ENCODE assay signal across 1 cellular context in the genomic region with DNA sequence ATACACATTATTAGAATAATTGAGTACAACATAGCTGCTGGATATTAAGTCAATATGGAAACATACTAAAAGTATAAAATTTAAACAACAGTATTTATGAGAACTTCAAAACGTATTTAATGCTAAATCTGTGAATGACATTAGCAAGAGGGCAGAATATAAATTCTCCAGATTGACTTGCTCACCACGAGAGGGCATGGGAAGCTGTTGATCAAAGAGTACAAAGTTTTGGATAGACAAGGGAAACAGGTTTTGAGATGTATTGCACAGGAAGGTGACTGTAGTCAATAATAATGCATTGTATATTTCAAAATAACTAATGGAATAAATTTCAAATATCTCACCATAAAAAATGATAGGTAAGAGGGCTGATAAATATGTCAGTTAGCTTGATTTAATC.
TF ChIP-seq lines count a peak whose summit lies in the region.

No MANE protein-coding gene starts in this region.

TF ChIP-seq in SK-N-SH, 30 proteins besides CTCF, POLR2A, EP300 and RAD21 (continued from another document):
- TF ChIP-seq, protein P1, sequence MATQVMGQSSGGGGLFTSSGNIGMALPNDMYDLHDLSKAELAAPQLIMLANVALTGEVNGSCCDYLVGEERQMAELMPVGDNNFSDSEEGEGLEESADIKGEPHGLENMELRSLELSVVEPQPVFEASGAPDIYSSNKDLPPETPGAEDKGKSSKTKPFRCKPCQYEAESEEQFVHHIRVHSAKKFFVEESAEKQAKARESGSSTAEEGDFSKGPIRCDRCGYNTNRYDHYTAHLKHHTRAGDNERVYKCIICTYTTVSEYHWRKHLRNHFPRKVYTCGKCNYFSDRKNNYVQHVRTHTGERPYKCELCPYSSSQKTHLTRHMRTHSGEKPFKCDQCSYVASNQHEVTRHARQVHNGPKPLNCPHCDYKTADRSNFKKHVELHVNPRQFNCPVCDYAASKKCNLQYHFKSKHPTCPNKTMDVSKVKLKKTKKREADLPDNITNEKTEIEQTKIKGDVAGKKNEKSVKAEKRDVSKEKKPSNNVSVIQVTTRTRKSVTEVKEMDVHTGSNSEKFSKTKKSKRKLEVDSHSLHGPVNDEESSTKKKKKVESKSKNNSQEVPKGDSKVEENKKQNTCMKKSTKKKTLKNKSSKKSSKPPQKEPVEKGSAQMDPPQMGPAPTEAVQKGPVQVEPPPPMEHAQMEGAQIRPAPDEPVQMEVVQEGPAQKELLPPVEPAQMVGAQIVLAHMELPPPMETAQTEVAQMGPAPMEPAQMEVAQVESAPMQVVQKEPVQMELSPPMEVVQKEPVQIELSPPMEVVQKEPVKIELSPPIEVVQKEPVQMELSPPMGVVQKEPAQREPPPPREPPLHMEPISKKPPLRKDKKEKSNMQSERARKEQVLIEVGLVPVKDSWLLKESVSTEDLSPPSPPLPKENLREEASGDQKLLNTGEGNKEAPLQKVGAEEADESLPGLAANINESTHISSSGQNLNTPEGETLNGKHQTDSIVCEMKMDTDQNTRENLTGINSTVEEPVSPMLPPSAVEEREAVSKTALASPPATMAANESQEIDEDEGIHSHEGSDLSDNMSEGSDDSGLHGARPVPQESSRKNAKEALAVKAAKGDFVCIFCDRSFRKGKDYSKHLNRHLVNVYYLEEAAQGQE (IDR thresholded peaks at IDR 0.05; ENCODE audit: low read depth, low read length), result no peak
- TF ChIP-seq GATA2 (CRISPR knock-in tag; IDR thresholded peaks at IDR 0.05), result no peak
- TF ChIP-seq YY1 (IDR thresholded peaks at IDR 0.05; ENCODE audit: low read depth), result no peak
- no peak for TF ChIP-seq RFX5 (IDR thresholded peaks at IDR 0.05; ENCODE audit: low read length)
- no peak for TF ChIP-seq CHD2 (IDR thresholded peaks at IDR 0.05; ENCODE audit: low read length, partially characterized antibody)
- no peak for TF ChIP-seq RXRA (IDR thresholded peaks at IDR 0.05; ENCODE audit: borderline replicate concordance, low read depth)
- no peak for TF ChIP-seq POLR2AphosphoS5 (IDR thresholded peaks at IDR 0.05; ENCODE audit: low read depth, low read length)
- no peak for TF ChIP-seq USF1 (IDR thresholded peaks at IDR 0.05; ENCODE audit: borderline replicate concordance, low read depth)
- TF ChIP-seq MAX (IDR thresholded peaks at IDR 0.05; ENCODE audit: low read depth), result no peak
- TF ChIP-seq EZH2phosphoT487 (IDR thresholded peaks at IDR 0.05; ENCODE audit: borderline replicate concordance, low read depth), result no peak
- no peak for TF ChIP-seq FOSL2 (IDR thresholded peaks at IDR 0.05; ENCODE audit: borderline replicate concordance, low read depth)
- TF ChIP-seq MXI1 (IDR thresholded peaks at IDR 0.05; ENCODE audit: low read depth, low read length), result no peak
- no peak for TF ChIP-seq TCF12 (IDR thresholded peaks at IDR 0.05)
- TF ChIP-seq, protein P2, sequence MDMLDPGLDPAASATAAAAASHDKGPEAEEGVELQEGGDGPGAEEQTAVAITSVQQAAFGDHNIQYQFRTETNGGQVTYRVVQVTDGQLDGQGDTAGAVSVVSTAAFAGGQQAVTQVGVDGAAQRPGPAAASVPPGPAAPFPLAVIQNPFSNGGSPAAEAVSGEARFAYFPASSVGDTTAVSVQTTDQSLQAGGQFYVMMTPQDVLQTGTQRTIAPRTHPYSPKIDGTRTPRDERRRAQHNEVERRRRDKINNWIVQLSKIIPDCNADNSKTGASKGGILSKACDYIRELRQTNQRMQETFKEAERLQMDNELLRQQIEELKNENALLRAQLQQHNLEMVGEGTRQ (IDR thresholded peaks at IDR 0.05; ENCODE audit: borderline replicate concordance, low read depth, low read length), result no peak
- no peak for TF ChIP-seq GABPA (IDR thresholded peaks at IDR 0.05; ENCODE audit: low read depth)
